ENCODE assay signal across 13 cellular contexts in the genomic region with DNA sequence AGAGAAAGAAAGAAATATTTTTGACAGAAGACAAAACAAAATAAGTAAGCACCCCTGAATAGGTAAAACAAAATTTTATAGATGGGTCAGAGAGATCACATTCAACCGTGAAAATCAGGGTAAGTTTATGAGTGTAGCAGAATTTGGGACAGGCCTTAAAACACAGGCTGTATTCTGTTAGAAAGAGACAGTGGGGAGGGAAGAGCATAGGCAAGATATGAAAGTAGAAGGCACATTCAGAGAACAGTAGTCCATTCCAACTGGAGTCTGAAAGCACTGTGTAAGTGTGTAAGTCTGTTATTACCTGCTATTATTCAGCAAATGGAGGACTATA. TPM values are rescaled to one million over a fixed set of nuclear protein-coding genes. Genes with fewer than 3 reads are reported as not detected.
A peak's percentile ranks its signal among the peaks of the same experiment; 100 is the strongest.
DNase-seq lines count a peak whose midpoint lies in the region; ATAC-seq and TF ChIP-seq lines count a peak whose summit lies in the region.
"Had no signal": no experiment of that assay in that cellular context is flagged by ENCODE, and none has a peak within 500 bp of the region (broad histone marks: within the 10 kb centered on the region; RNA-seq: fewer than 3 reads in every experiment).

No MANE protein-coding gene starts in this region.

- peaks cover 3% of the 10 kb centered on the region for H3K4me1 Mint-ChIP-seq in activated naive CD8-positive, alpha-beta T cell treated with anti-CD3 and anti-CD28 coated beads, Interleukin-2, amount 50 U/mL, for 24 hours

- H3K4me3 ChIP-seq in ACC112 (ENCODE audit: low read depth, low read length) (no peak overlapping the region), SJSA1 (no peak overlapping the region), gastroesophageal sphincter (no peak overlapping the region)
- H3K4me3 ChIP-seq: SJCRH30 had no signal

- TF ChIP-seq CTCF in gastroesophageal sphincter (IDR thresholded peaks at IDR 0.05), result no peak

- intact Hi-C loops in sciatic nerve (cut with DNase I), result no loop called here

- no peak for TF ChIP-seq EP300 in gastroesophageal sphincter (IDR thresholded peaks at IDR 0.05)

- H3K79me2 ChIP-seq in ACC112 (ENCODE audit: control insufficient read depth, insufficient read depth, low read length, unreplicated experiment), result peaks cover 4% of the 10 kb centered on the region

- H3K27ac ChIP-seq in ACC112 (ENCODE audit: low read depth, low read length), result peak overlapping the region; percentile 83
- H3K27ac ChIP-seq in SJSA1, result peak overlapping the region; percentile 42
- H3K27ac ChIP-seq in gastroesophageal sphincter, result peak overlapping the region; percentile 70 to 80 (median 76)
- H3K27ac ChIP-seq: SJCRH30 had no signal

- H3K27me3 ChIP-seq in ACC112 (ENCODE audit: insufficient read depth, low read length) (no peaks in the 10 kb centered on the region), SJSA1 (replicated peaks) (no peaks in the 10 kb centered on the region), gastroesophageal sphincter (no peaks in the 10 kb centered on the region)
- H3K27me3 ChIP-seq: SJCRH30 had no signal

- H3K27me3 Mint-ChIP-seq in activated naive CD8-positive, alpha-beta T cell treated with anti-CD3 and anti-CD28 coated beads, Interleukin-2, amount 50 U/mL, for 24 hours, result no peaks in the 10 kb centered on the region
- H3K27me3 Mint-ChIP-seq: activated naive CD4-positive, alpha-beta T cell treated with anti-CD3 and anti-CD28 coated beads, Interleukin-2, amount 50 U/mL, for 24 hours; naive thymus-derived CD4-positive, alpha-beta T cell; stimulated activated memory B cell treated with anti-CD40 and anti-IgM and Interleukin-4, amounts not matched to agents 10 μg/mL and 1 μg/mL and 100 μg/mL, for 72 hours had no signal

- no peak for TF ChIP-seq POLR2A in gastroesophageal sphincter (IDR thresholded peaks at IDR 0.05)

- peaks cover 64% of the 10 kb centered on the region for H3K36me3 Mint-ChIP-seq in activated naive CD8-positive, alpha-beta T cell treated with anti-CD3 and anti-CD28 coated beads, Interleukin-2, amount 50 U/mL, for 24 hours (ENCODE audit: low read depth)

- no peak overlapping the region for H3K27ac Mint-ChIP-seq in activated naive CD8-positive, alpha-beta T cell treated with anti-CD3 and anti-CD28 coated beads, Interleukin-2, amount 50 U/mL, for 24 hours
- H3K27ac Mint-ChIP-seq: activated naive CD4-positive, alpha-beta T cell treated with anti-CD3 and anti-CD28 coated beads, Interleukin-2, amount 50 U/mL, for 24 hours; stimulated activated memory B cell treated with anti-CD40 and anti-IgM and Interleukin-4, amounts not matched to agents 10 μg/mL and 1 μg/mL and 100 μg/mL, for 72 hours had no signal

- H3K36me3 ChIP-seq in ACC112 (ENCODE audit: insufficient read depth, low read length), result no peaks in the 10 kb centered on the region
- peaks cover 8% of the 10 kb centered on the region for H3K36me3 ChIP-seq in SJSA1
- H3K36me3 ChIP-seq in gastroesophageal sphincter, result peaks cover 0 to 9% of the 10 kb centered on the region in 2 donors

- H3K4me3 Mint-ChIP-seq in activated naive CD8-positive, alpha-beta T cell treated with anti-CD3 and anti-CD28 coated beads, Interleukin-2, amount 50 U/mL, for 24 hours, result no peak overlapping the region
- H3K4me3 Mint-ChIP-seq: activated naive CD4-positive, alpha-beta T cell treated with anti-CD3 and anti-CD28 coated beads, Interleukin-2, amount 50 U/mL, for 24 hours; naive thymus-derived CD4-positive, alpha-beta T cell; stimulated activated memory B cell treated with anti-CD40 and anti-IgM and Interleukin-4, amounts not matched to agents 10 μg/mL and 1 μg/mL and 100 μg/mL, for 72 hours had no signal

- ATAC-seq in gastroesophageal sphincter, result no peak
- peak; percentile 55 for ATAC-seq in sciatic nerve
- no peak for ATAC-seq in activated naive CD8-positive, alpha-beta T cell treated with anti-CD3 and anti-CD28 coated beads, Interleukin-2, amount 50 U/mL, for 24 hours
- ATAC-seq in HG02840 (IDR thresholded peaks at IDR 0.05; ENCODE audit: low FRiP score, unreplicated experiment), result no peak
- ATAC-seq: naive thymus-derived CD4-positive, alpha-beta T cell; stimulated activated memory B cell treated with anti-CD40 and anti-IgM and Interleukin-4, amounts not matched to agents 10 μg/mL and 1 μg/mL and 100 μg/mL, for 72 hours had no signal

- no peaks in the 10 kb centered on the region for H3K9me3 ChIP-seq in SJSA1 (replicated peaks)
- no peaks in the 10 kb centered on the region for H3K9me3 ChIP-seq in gastroesophageal sphincter
- H3K9me3 ChIP-seq: SJCRH30 had no signal

- no peak overlapping the region for H2AFZ ChIP-seq in ACC112 (ENCODE audit: low read length, unreplicated experiment)

- H3K9me3 Mint-ChIP-seq in activated naive CD8-positive, alpha-beta T cell treated with anti-CD3 and anti-CD28 coated beads, Interleukin-2, amount 50 U/mL, for 24 hours, result no peaks in the 10 kb centered on the region
- H3K9me3 Mint-ChIP-seq: activated naive CD4-positive, alpha-beta T cell treated with anti-CD3 and anti-CD28 coated beads, Interleukin-2, amount 50 U/mL, for 24 hours; stimulated activated memory B cell treated with anti-CD40 and anti-IgM and Interleukin-4, amounts not matched to agents 10 μg/mL and 1 μg/mL and 100 μg/mL, for 72 hours had no signal

- H3K4me1 ChIP-seq in ACC112 (ENCODE audit: control insufficient read depth, insufficient read depth, low read length, unreplicated experiment), result peaks cover 38% of the 10 kb centered on the region
- peaks cover 26% of the 10 kb centered on the region for H3K4me1 ChIP-seq in SJSA1 (replicated peaks)
- peaks cover 10 to 43% (median 22%) of the 10 kb centered on the region in 3 donors for H3K4me1 ChIP-seq in gastroesophageal sphincter
- H3K4me1 ChIP-seq: SJCRH30 had no signal

- 45 to 80% methylated on average over 1 of the region's 1 CpG for WGBS in gastroesophageal sphincter (ENCODE audit: low coverage in 1 of 2), 2 donors

- DNase-seq in SJSA1 (ENCODE audit: low read depth in 1 of 2, low spot score in 2 of 2) (no peak), sciatic nerve (ENCODE audit: low spot score) (no peak), NCI-H2107 (lab: John Stamatoyannopoulos, UW) (no peak), DMS79 (lab: John Stamatoyannopoulos, UW) (no peak)
- DNase-seq in activated naive CD8-positive, alpha-beta T cell treated with anti-CD3 and anti-CD28 coated beads, Interleukin-2, amount 50 U/mL, for 24 hours, result no peak
- DNase-seq: naive thymus-derived CD4-positive, alpha-beta T cell; NCI-H1092 treated with DMSO at 0.1 percent for 48 hours had no signal

RNA-seq across cellular contexts. Expression of gene MRPS27, which starts 38.6 kb away (rescaled TPM):
- total RNA-seq in SJSA1 (2014; rRNA removed; shearing (Covaris generic)), result 55.3 and 57.3 TPM in 2 replicates
- total RNA-seq in gastroesophageal sphincter, result 10 to 100 TPM; 48.6 to 57.9 (median 55.1) TPM
- total RNA-seq in sciatic nerve, result 39.5 TPM

RNA-seq across cellular contexts. Expression of gene PTCD2, which starts 38.8 kb away (rescaled TPM):
- 9.8 and 11.7 TPM in 2 replicates for total RNA-seq in SJSA1 (2014; rRNA removed; shearing (Covaris generic))
- 1 to 10 TPM; 2.7 to 7.2 (median 5.4) TPM for total RNA-seq in gastroesophageal sphincter
- total RNA-seq in sciatic nerve, result 10.5 TPM
